In the genomic region with DNA sequence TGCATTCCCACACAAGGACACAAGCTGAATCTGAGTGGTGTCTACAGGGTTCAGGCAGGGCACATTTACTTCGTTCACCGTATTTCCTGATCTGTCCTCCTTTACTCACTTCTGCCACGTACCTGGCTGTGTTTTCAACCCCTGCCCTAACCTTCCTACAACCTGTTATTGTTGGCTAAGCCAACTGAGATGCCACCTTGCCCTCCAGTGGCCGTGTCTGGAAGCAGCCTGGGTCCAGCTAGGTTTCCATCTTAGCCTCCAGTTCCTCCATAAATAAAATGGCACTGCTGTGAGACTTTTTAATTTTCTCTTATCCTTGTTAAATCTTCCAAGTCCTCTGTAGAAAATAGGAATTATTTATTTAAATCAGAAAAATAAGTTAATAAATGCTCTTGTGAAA, we compare ENCODE assay signal across 8 cellular contexts.
DNase-seq lines count a peak whose midpoint lies in the region; ATAC-seq and TF ChIP-seq lines count a peak whose summit lies in the region.

No MANE protein-coding gene starts in this region.

- H3K27ac Mint-ChIP-seq in CD4-positive, CD25-positive, alpha-beta regulatory T cell, result no peak overlapping the region
- no peak overlapping the region for H3K27ac Mint-ChIP-seq in glutamatergic neuron (ENCODE audit: unreplicated experiment)
- H3K27ac Mint-ChIP-seq in activated T-helper 2 cell treated with anti-CD3 and anti-CD28 coated beads, Interferon-gamma antibody, Interleukin-2, Interleukin-4, amounts not matched to agents 10 μg/mL and 5 μg/mL and 100 μg/mL, durations not matched to agents 14 hours and 24 hours and 36 hours, result no peak overlapping the region

- H3K4me3 ChIP-seq in CD4-positive, CD25-positive, alpha-beta regulatory T cell (ENCODE audit: low read depth, low read length), result no peak overlapping the region
- no peak overlapping the region for H3K4me3 ChIP-seq in effector memory CD4-positive, alpha-beta T cell (ENCODE audit: insufficient read depth, low read depth, low read length, poor library complexity, severe bottlenecking)

- peaks cover 0 to 2% (median 0%) of the 10 kb centered on the region in 4 donors for H3K4me1 Mint-ChIP-seq in CD4-positive, CD25-positive, alpha-beta regulatory T cell
- no peaks in the 10 kb centered on the region for H3K4me1 Mint-ChIP-seq in glutamatergic neuron (ENCODE audit: low read depth, unreplicated experiment)
- peaks cover 1% of the 10 kb centered on the region for H3K4me1 Mint-ChIP-seq in activated T-helper 2 cell treated with anti-CD3 and anti-CD28 coated beads, Interferon-gamma antibody, Interleukin-2, Interleukin-4, amounts not matched to agents 10 μg/mL and 5 μg/mL and 100 μg/mL, durations not matched to agents 14 hours and 24 hours and 36 hours (ENCODE audit: low read depth)

- peak in 1 of 2 donors; percentile 62 for ATAC-seq in CD4-positive, CD25-positive, alpha-beta regulatory T cell (ENCODE audit: low read depth in 2 of 2)
- ATAC-seq in GM18867 (IDR thresholded peaks at IDR 0.05; ENCODE audit: unreplicated experiment), result peak; percentile 92
- ATAC-seq in HG03135 (IDR thresholded peaks at IDR 0.05; ENCODE audit: unreplicated experiment), result no peak

- no peaks in the 10 kb centered on the region for H3K36me3 Mint-ChIP-seq in CD4-positive, CD25-positive, alpha-beta regulatory T cell
- H3K36me3 Mint-ChIP-seq in glutamatergic neuron (ENCODE audit: unreplicated experiment), result no peaks in the 10 kb centered on the region
- H3K36me3 Mint-ChIP-seq in activated T-helper 2 cell treated with anti-CD3 and anti-CD28 coated beads, Interferon-gamma antibody, Interleukin-2, Interleukin-4, amounts not matched to agents 10 μg/mL and 5 μg/mL and 100 μg/mL, durations not matched to agents 14 hours and 24 hours and 36 hours (ENCODE audit: low read depth), result no peaks in the 10 kb centered on the region

- peak; percentile 25 for TF ChIP-seq CTCF in glutamatergic neuron (IDR thresholded peaks at IDR 0.05; ENCODE audit: partially characterized antibody, unreplicated experiment)

- no peak overlapping the region for H3K4me3 Mint-ChIP-seq in CD4-positive, CD25-positive, alpha-beta regulatory T cell
- no peak overlapping the region for H3K4me3 Mint-ChIP-seq in glutamatergic neuron (ENCODE audit: unreplicated experiment)
- H3K4me3 Mint-ChIP-seq in activated T-helper 2 cell treated with anti-CD3 and anti-CD28 coated beads, Interferon-gamma antibody, Interleukin-2, Interleukin-4, amounts not matched to agents 10 μg/mL and 5 μg/mL and 100 μg/mL, durations not matched to agents 14 hours and 24 hours and 36 hours (ENCODE audit: low read depth), result no peak overlapping the region

- H3K9me3 ChIP-seq in CD4-positive, CD25-positive, alpha-beta regulatory T cell (ENCODE audit: control insufficient read depth in 2 of 2, low read length in 2 of 2), result no peaks in the 10 kb centered on the region
- no peaks in the 10 kb centered on the region for H3K9me3 ChIP-seq in effector memory CD4-positive, alpha-beta T cell (ENCODE audit: control insufficient read depth, low read length)

- peak; percentile 2 to 55 (median 15) for DNase-seq in CD4-positive, CD25-positive, alpha-beta regulatory T cell
- DNase-seq in NCI-H69 (lab: John Stamatoyannopoulos, UW) (peak; percentile 89), glutamatergic neuron (no peak), GM19240 (ENCODE audit: insufficient read length, low spot score) (no peak)
- DNase-seq in activated T-helper 2 cell treated with anti-CD3 and anti-CD28 coated beads, Interferon-gamma antibody, Interleukin-2, Interleukin-4, amounts not matched to agents 10 μg/mL and 5 μg/mL and 100 μg/mL, durations not matched to agents 14 hours and 24 hours and 36 hours (ENCODE audit: low spot score), result no peak
- no peak for DNase-seq in effector memory CD4-positive, alpha-beta T cell

- intact Hi-C loops in activated T-helper 2 cell treated with anti-CD3 and anti-CD28 coated beads, Interferon-gamma antibody, Interleukin-2, Interleukin-4, amounts not matched to agents 10 μg/mL and 5 μg/mL and 100 μg/mL, durations not matched to agents 14 hours and 24 hours and 36 hours (cut with micrococcal nuclease), result loop anchor here (2.0 kb wide), 2 partner anchors 278 to 348 kb away; no protein-coding TSS in a partner anchor

- H3K4me1 ChIP-seq in CD4-positive, CD25-positive, alpha-beta regulatory T cell (ENCODE audit: control insufficient read depth, insufficient read depth, low read length, poor library complexity, severe bottlenecking), result no peaks in the 10 kb centered on the region
- no peaks in the 10 kb centered on the region for H3K4me1 ChIP-seq in effector memory CD4-positive, alpha-beta T cell (ENCODE audit: control insufficient read depth, insufficient read depth, low read length, poor library complexity, severe bottlenecking)

- H3K27me3 ChIP-seq in CD4-positive, CD25-positive, alpha-beta regulatory T cell (ENCODE audit: control insufficient read depth, insufficient read depth, low read length), result no peaks in the 10 kb centered on the region
- H3K27me3 ChIP-seq in effector memory CD4-positive, alpha-beta T cell (replicated peaks; ENCODE audit: control insufficient read depth, insufficient read depth, low read length, poor library complexity, severe bottlenecking), result no peaks in the 10 kb centered on the region

- H3K36me3 ChIP-seq in CD4-positive, CD25-positive, alpha-beta regulatory T cell (ENCODE audit: control insufficient read depth, insufficient read depth, low read length), result no peaks in the 10 kb centered on the region
- H3K36me3 ChIP-seq in effector memory CD4-positive, alpha-beta T cell (ENCODE audit: control insufficient read depth, insufficient read depth, low read length), result no peaks in the 10 kb centered on the region

- H3K27ac ChIP-seq in CD4-positive, CD25-positive, alpha-beta regulatory T cell (ENCODE audit: insufficient read depth, low read length, poor library complexity, severe bottlenecking), result no peak overlapping the region
- H3K27ac ChIP-seq in effector memory CD4-positive, alpha-beta T cell (ENCODE audit: insufficient read depth, low read length, poor library complexity, severe bottlenecking), result no peak overlapping the region

- peaks cover 0 to 6% (median 0%) of the 10 kb centered on the region in 7 donors for H3K9me3 Mint-ChIP-seq in CD4-positive, CD25-positive, alpha-beta regulatory T cell
- no peaks in the 10 kb centered on the region for H3K9me3 Mint-ChIP-seq in glutamatergic neuron (ENCODE audit: unreplicated experiment)
- no peaks in the 10 kb centered on the region for H3K9me3 Mint-ChIP-seq in activated T-helper 2 cell treated with anti-CD3 and anti-CD28 coated beads, Interferon-gamma antibody, Interleukin-2, Interleukin-4, amounts not matched to agents 10 μg/mL and 5 μg/mL and 100 μg/mL, durations not matched to agents 14 hours and 24 hours and 36 hours

- H3K27me3 Mint-ChIP-seq in CD4-positive, CD25-positive, alpha-beta regulatory T cell, result peaks cover 19% of the 10 kb centered on the region
- no peaks in the 10 kb centered on the region for H3K27me3 Mint-ChIP-seq in glutamatergic neuron (ENCODE audit: unreplicated experiment)
- H3K27me3 Mint-ChIP-seq in activated T-helper 2 cell treated with anti-CD3 and anti-CD28 coated beads, Interferon-gamma antibody, Interleukin-2, Interleukin-4, amounts not matched to agents 10 μg/mL and 5 μg/mL and 100 μg/mL, durations not matched to agents 14 hours and 24 hours and 36 hours (ENCODE audit: low read depth), result peaks cover 4% of the 10 kb centered on the region

Comparison
In these comparisons a context has a peak if more than half of its experiments do, and no peak if none do; other contexts are left out.
1. DNase-seq: peak in CD4-positive, CD25-positive, alpha-beta regulatory T cell (3 of 3) and NCI-H69 (single experiment); none in glutamatergic neuron (single experiment), activated T-helper 2 cell treated with anti-CD3 and anti-CD28 coated beads, Interferon-gamma antibody, Interleukin-2, Interleukin-4, amounts not matched to agents 10 μg/mL and 5 μg/mL and 100 μg/mL, durations not matched to agents 14 hours and 24 hours and 36 hours (single experiment), effector memory CD4-positive, alpha-beta T cell (0 of 3) and GM19240 (single experiment).